Comparison of ENCODE assay signal across 21 cellular contexts in genomic region chr9:32741706-32742105, GRCh38. TPM values are rescaled to one million over a fixed set of nuclear protein-coding genes. Genes with fewer than 3 reads are reported as not detected.
DNase-seq lines count a peak whose midpoint lies in the region; ATAC-seq and TF ChIP-seq lines count a peak whose summit lies in the region.
"Had no signal": no experiment of that assay in that cellular context is flagged by ENCODE, and none has a peak within 500 bp of the region (broad histone marks: within the 10 kb centered on the region; RNA-seq: fewer than 3 reads in every experiment).

No MANE protein-coding gene starts in this region.

- no peak overlapping the region for H3K4me2 ChIP-seq in neuronal stem cell (ENCODE audit: insufficient read depth, low read length, poor library complexity, severe bottlenecking)
- H3K4me2 ChIP-seq: GM23338 had no signal

- H3K4ac ChIP-seq in neuronal stem cell (ENCODE audit: low read length), result no peak overlapping the region

- H3K4me3 Mint-ChIP-seq in activated T-cell treated with anti-CD3 and anti-CD28 coated beads, Interleukin-2, amount 50 U/mL, for 24 hours, result no peak overlapping the region
- H3K4me3 Mint-ChIP-seq: activated naive CD4-positive, alpha-beta T cell treated with anti-CD3 and anti-CD28 coated beads, Interleukin-2, amount 50 U/mL, for 24 hours; GM23338; memory B cell; stimulated activated naive CD8-positive, alpha-beta T cell treated with anti-CD3 and anti-CD28 coated beads, Interleukin-15, Interleukin-2, amounts not matched to agents 100 ng/mL and 50 ng/mL, for 24 hours had no signal

- WGBS in neuronal stem cell (ENCODE audit: extremely low coverage in 2 of 2, insufficient read length in 2 of 2, insufficient replicate concordance in 1 of 2), 2 donors, result no CpG with 5 or more reads among the region's 4 CpGs

- ATAC-seq in GM18907 (IDR thresholded peaks at IDR 0.05; ENCODE audit: unreplicated experiment), result no peak
- ATAC-seq: GM23338 had no signal

- no peak overlapping the region for H4K8ac ChIP-seq in neuronal stem cell (ENCODE audit: low read depth, low read length)

- H3K4me1 ChIP-seq in neuronal stem cell (ENCODE audit: control insufficient read depth in 2 of 2, insufficient read depth in 1 of 2, low read depth in 1 of 2, low read length in 2 of 2), result peaks cover 0 to 2% of the 10 kb centered on the region in 2 donors
- H3K4me1 ChIP-seq: esophagus squamous epithelium, SJCRH30 had no signal

- H3K4me3 ChIP-seq in choroid plexus epithelial cell (ENCODE audit: low read depth, low read length) (no peak overlapping the region), neuronal stem cell (ENCODE audit: low read length in 2 of 2) (no peak overlapping the region), brain microvascular endothelial cell (ENCODE audit: low read depth, low read length) (no peak overlapping the region)
- H3K4me3 ChIP-seq: esophagus squamous epithelium, GM23338, SJCRH30 had no signal

- H3K18ac ChIP-seq in neuronal stem cell (ENCODE audit: low read length), result no peak overlapping the region

- no peak overlapping the region for H4K91ac ChIP-seq in neuronal stem cell (ENCODE audit: low read depth, low read length, poor library complexity)

- no peak overlapping the region for H3K14ac ChIP-seq in neuronal stem cell (ENCODE audit: low read length)

- no peak overlapping the region for H2AFZ ChIP-seq in neuronal stem cell (ENCODE audit: low read length)
- H2AFZ ChIP-seq: GM23338 had no signal

- H3K27ac ChIP-seq in neuronal stem cell (replicated peaks; ENCODE audit: low read length) (no peak overlapping the region), brain microvascular endothelial cell (no peak overlapping the region)
- H3K27ac ChIP-seq: C4-2B, esophagus squamous epithelium, SJCRH30, VCaP had no signal

- H2BK5ac ChIP-seq in neuronal stem cell (ENCODE audit: low read length), result no peak overlapping the region

- TF ChIP-seq CTCF in choroid plexus epithelial cell (conservative IDR thresholded peaks at IDR 0.05; ENCODE audit: low read depth, low read length) (no peak), brain microvascular endothelial cell (IDR thresholded peaks at IDR 0.05; ENCODE audit: low read depth, low read length, missing control alignments) (no peak)

- no peak overlapping the region for H2BK12ac ChIP-seq in neuronal stem cell (ENCODE audit: low read length)

- no peaks in the 10 kb centered on the region for H3K4me1 Mint-ChIP-seq in activated T-cell treated with anti-CD3 and anti-CD28 coated beads, Interleukin-2, amount 50 U/mL, for 24 hours (ENCODE audit: low read depth)
- H3K4me1 Mint-ChIP-seq: activated naive CD4-positive, alpha-beta T cell treated with anti-CD3 and anti-CD28 coated beads, Interleukin-2, amount 50 U/mL, for 24 hours; memory B cell had no signal

- no peak overlapping the region for H3K27ac Mint-ChIP-seq in activated T-cell treated with anti-CD3 and anti-CD28 coated beads, Interleukin-2, amount 50 U/mL, for 24 hours
- H3K27ac Mint-ChIP-seq: activated naive CD4-positive, alpha-beta T cell treated with anti-CD3 and anti-CD28 coated beads, Interleukin-2, amount 50 U/mL, for 24 hours; GM23338; memory B cell; stimulated activated naive CD8-positive, alpha-beta T cell treated with anti-CD3 and anti-CD28 coated beads, Interleukin-15, Interleukin-2, amounts not matched to agents 100 ng/mL and 50 ng/mL, for 24 hours had no signal

- in situ Hi-C loops in brain microvascular endothelial cell (cut with HindIII; ENCODE audit: low pct_ligation_motif_present, low sequenced_read_pairs), result no loop called here

- no peaks in the 10 kb centered on the region for H3K27me3 ChIP-seq in neuronal stem cell (ENCODE audit: control insufficient read depth in 3 of 3, insufficient read depth in 3 of 3, low read depth in 1 of 3, low read length in 3 of 3)
- no peaks in the 10 kb centered on the region for H3K27me3 ChIP-seq in brain microvascular endothelial cell (replicated peaks)
- H3K27me3 ChIP-seq: esophagus squamous epithelium, SJCRH30 had no signal

- no peak overlapping the region for H3K23ac ChIP-seq in neuronal stem cell (ENCODE audit: low read depth, low read length, poor library complexity)

- H2BK120ac ChIP-seq in neuronal stem cell (ENCODE audit: low read depth, low read length), result no peak overlapping the region

- H3K9ac ChIP-seq in neuronal stem cell (ENCODE audit: low read depth, low read length, poor library complexity), result no peak overlapping the region

- H3K79me1 ChIP-seq in neuronal stem cell (ENCODE audit: low read depth, low read length), result no peaks in the 10 kb centered on the region

- H3K27me3 Mint-ChIP-seq in activated T-cell treated with anti-CD3 and anti-CD28 coated beads, Interleukin-2, amount 50 U/mL, for 24 hours, result no peaks in the 10 kb centered on the region
- H3K27me3 Mint-ChIP-seq: memory B cell; stimulated activated naive CD8-positive, alpha-beta T cell treated with anti-CD3 and anti-CD28 coated beads, Interleukin-15, Interleukin-2, amounts not matched to agents 100 ng/mL and 50 ng/mL, for 24 hours had no signal

- H3K9me3 ChIP-seq in neuronal stem cell (replicated peaks in 1 of 2; ENCODE audit: control insufficient read depth in 2 of 2, insufficient read depth in 1 of 2, low read depth in 1 of 2, low read length in 2 of 2), result no peaks in the 10 kb centered on the region
- H3K9me3 ChIP-seq: esophagus squamous epithelium, SJCRH30 had no signal

- no peak overlapping the region for H2AK5ac ChIP-seq in neuronal stem cell (ENCODE audit: low read depth, low read length)

- H3K36me3 Mint-ChIP-seq in activated T-cell treated with anti-CD3 and anti-CD28 coated beads, Interleukin-2, amount 50 U/mL, for 24 hours (ENCODE audit: low read depth), result no peaks in the 10 kb centered on the region
- H3K36me3 Mint-ChIP-seq: activated naive CD4-positive, alpha-beta T cell treated with anti-CD3 and anti-CD28 coated beads, Interleukin-2, amount 50 U/mL, for 24 hours; memory B cell had no signal

- H3K9me3 Mint-ChIP-seq in activated T-cell treated with anti-CD3 and anti-CD28 coated beads, Interleukin-2, amount 50 U/mL, for 24 hours, result peaks cover 2% of the 10 kb centered on the region

- H2BK15ac ChIP-seq in neuronal stem cell (ENCODE audit: low read length), result no peak overlapping the region

- peak; percentile 24 for DNase-seq in HS-27A (ENCODE audit: low read depth)
- DNase-seq in NCI-H69 (lab: John Stamatoyannopoulos, UW), result peak; percentile 68
- DNase-seq in choroid plexus epithelial cell (ENCODE audit: low read depth), result peak; percentile 1
- DNase-seq in neuronal stem cell (ENCODE audit: low spot score), result peak; percentile 4
- no peak for DNase-seq in activated T-cell treated with anti-CD3 and anti-CD28 coated beads, Interleukin-2, amount 50 U/mL, for 24 hours
- DNase-seq in brain microvascular endothelial cell, result no peak
- DNase-seq in activated CD4-positive, alpha-beta T cell treated with anti-CD3 and anti-CD28 coated beads, Interleukin-2, amount 50 U/mL, for 1 hour, result no peak
- DNase-seq: esophagus squamous epithelium, GF-D8, KG1, NCI-H1930, NCI-H774, SJCRH30 had no signal

- H3K36me3 ChIP-seq in neuronal stem cell (replicated peaks in 1 of 2; ENCODE audit: control insufficient read depth in 2 of 2, insufficient read depth in 2 of 2, low read length in 2 of 2), result no peaks in the 10 kb centered on the region
- no peaks in the 10 kb centered on the region for H3K36me3 ChIP-seq in brain microvascular endothelial cell (replicated peaks)
- H3K36me3 ChIP-seq: esophagus squamous epithelium, SJCRH30 had no signal

RNA-seq across cellular contexts. Expression of gene TMEM215, which starts 41.6 kb away (rescaled TPM):
- polyA plus RNA-seq in neuronal stem cell (2013, experiment 1 of 2), result 0.01 TPM
- polyA plus RNA-seq in neuronal stem cell (2013, experiment 2 of 2), result 0.01 TPM
- polyA plus RNA-seq: neural cell had no signal

Comparison
In these comparisons a context has a peak if more than half of its experiments do, and no peak if none do; other contexts are left out.
1. DNase-seq: peak in HS-27A (single experiment), NCI-H69 (single experiment), choroid plexus epithelial cell (single experiment) and neuronal stem cell (single experiment); none in activated T-cell treated with anti-CD3 and anti-CD28 coated beads, Interleukin-2, amount 50 U/mL, for 24 hours (single experiment), brain microvascular endothelial cell (single experiment) and activated CD4-positive, alpha-beta T cell treated with anti-CD3 and anti-CD28 coated beads, Interleukin-2, amount 50 U/mL, for 1 hour (single experiment).